8 cellular contexts compared by ENCODE assay signal in the genomic region with DNA sequence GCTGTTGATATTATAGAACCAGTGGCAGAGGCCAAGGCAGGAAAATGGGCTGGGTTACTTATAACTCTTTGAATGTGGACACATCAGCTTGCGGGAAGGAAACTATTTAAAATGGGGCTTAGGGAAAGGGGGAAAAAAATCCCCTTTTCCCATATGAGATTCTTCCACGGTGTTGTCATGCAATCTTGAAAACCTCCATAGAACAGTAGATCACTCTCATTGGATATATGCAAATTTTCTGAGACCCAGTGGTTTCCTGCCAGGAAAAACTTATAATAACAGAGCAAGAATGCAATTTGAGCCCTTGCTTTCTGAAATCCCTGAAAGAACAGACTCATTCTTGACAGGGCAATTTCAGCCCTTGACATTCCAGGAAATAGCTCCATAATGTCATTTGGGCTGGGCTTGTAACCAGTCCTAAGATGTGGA. TPM values are rescaled to one million over a fixed set of nuclear protein-coding genes. Genes with fewer than 3 reads are reported as not detected.
DNase-seq lines count a peak whose midpoint lies in the region; ATAC-seq and TF ChIP-seq lines count a peak whose summit lies in the region.
"Had no signal": no experiment of that assay in that cellular context is flagged by ENCODE, and none has a peak within 500 bp of the region (broad histone marks: within the 10 kb centered on the region; RNA-seq: fewer than 3 reads in every experiment).

No MANE protein-coding gene starts in this region.

- peak overlapping the region; percentile 75; the same call in 1 of the 2 replicates for H3K14ac ChIP-seq in IMR-90 (replicated peaks; ENCODE audit: low read depth, low read length)

- DNase-seq in IMR-90 (peak; percentile 99), mammary epithelial cell (peak; percentile 67), left kidney (ENCODE audit: low read depth, low spot score) (peak; percentile 81), type B pancreatic cell (ENCODE audit: extremely low spot score, unreplicated experiment) (no peak), OCI-LY7 (ENCODE audit: low spot score) (no peak), GM10266 (ENCODE audit: extremely low spot score) (no peak)
- no peak for DNase-seq in stimulated activated CD4-positive, alpha-beta T cell treated with anti-CD3 and anti-CD28 coated beads, Interleukin-2, amount 100 ng/mL, for 48 hours

- peaks cover 0 to 15% of the 10 kb centered on the region in 2 experiments; a peak in 1 of 4 replicates for H3K79me1 ChIP-seq in IMR-90 (ENCODE audit: low read depth in 1 of 2, low read length in 2 of 2)

- H3K4ac ChIP-seq in IMR-90 (ENCODE audit: low read depth, low read length), result peak overlapping the region; percentile 87; the same call in 1 of the 2 replicates

- peaks cover 31% of the 10 kb centered on the region for H3K4me1 ChIP-seq in IMR-90 (ENCODE audit: control insufficient read depth, insufficient read depth, low read length)
- peaks cover 25% of the 10 kb centered on the region for H3K4me1 ChIP-seq in mammary epithelial cell (ENCODE audit: insufficient read depth, low read length)
- H3K4me1 ChIP-seq in OCI-LY7 (ENCODE audit: insufficient read depth, low read length, poor library complexity, severe bottlenecking), result no peaks in the 10 kb centered on the region

- peak overlapping the region; percentile 64 for H3K27ac Mint-ChIP-seq in type B pancreatic cell

- H3K79me2 ChIP-seq in mammary epithelial cell (ENCODE audit: insufficient read depth, low read length) (no peaks in the 10 kb centered on the region), OCI-LY7 (ENCODE audit: insufficient read depth, low read depth, low read length) (no peaks in the 10 kb centered on the region)

- no peaks in the 10 kb centered on the region for H4K20me1 ChIP-seq in IMR-90 (ENCODE audit: insufficient read depth, low read length)
- H4K20me1 ChIP-seq in mammary epithelial cell (ENCODE audit: insufficient read depth, low read length), result no peaks in the 10 kb centered on the region
- no peaks in the 10 kb centered on the region for H4K20me1 ChIP-seq in OCI-LY7 (ENCODE audit: insufficient read depth, low read length)

- dilution Hi-C loops in IMR-90 (cut with HindIII; ENCODE audit: low sequenced_read_pairs, unreplicated experiment), result no loop called here
- dilution Hi-C loops in mammary epithelial cell (cut with HindIII; ENCODE audit: low sequenced_read_pairs), result no loop called here

- peaks cover 19% of the 10 kb centered on the region for H3K9me1 ChIP-seq in IMR-90 (ENCODE audit: insufficient read depth, low read length)

- no peak overlapping the region; the same call in 1 of the 2 replicates for H4K5ac ChIP-seq in IMR-90 (ENCODE audit: low read depth, low read length)

- peak overlapping the region; percentile 71; the same call in 1 of the 2 replicates for H3K23ac ChIP-seq in IMR-90 (ENCODE audit: low read depth, low read length)

- H2BK120ac ChIP-seq in IMR-90 (ENCODE audit: low read depth, low read length), result peak overlapping the region; percentile 94

- H3K9me2 ChIP-seq in OCI-LY7 (ENCODE audit: insufficient read depth, low read length), result no peaks in the 10 kb centered on the region

- POLR2A ChIA-PET in IMR-90 (lab: Charles Lee; ENCODE audit: unreplicated experiment), result interaction anchor here (0.8 to 1.3 kb wide), 2 partner anchors 101 to 164 kb away, joined by 3 to 10 read pairs; no protein-coding TSS in a partner anchor
- POLR2A ChIA-PET in OCI-LY7 (lab: Charles Lee), result no interaction called here

- H3K36me3 Mint-ChIP-seq in type B pancreatic cell, result no peaks in the 10 kb centered on the region

- BruUV-seq in IMR-90 (replicated peaks; lab: Mats Ljungman, UMichigan), result no TSS peak
- no TSS peak for BruUV-seq in mammary epithelial cell (replicated peaks; lab: Mats Ljungman, UMichigan)
- no TSS peak for BruUV-seq in OCI-LY7 (replicated peaks; lab: Mats Ljungman, UMichigan)

- H3K4me1 Mint-ChIP-seq in type B pancreatic cell (ENCODE audit: unreplicated experiment), result peaks cover 43% of the 10 kb centered on the region
- H3K4me1 Mint-ChIP-seq: central memory CD8-positive, alpha-beta T cell had no signal

- H3K9me3 Mint-ChIP-seq in type B pancreatic cell, result no peaks in the 10 kb centered on the region
- H3K9me3 Mint-ChIP-seq: central memory CD8-positive, alpha-beta T cell had no signal

- TF ChIP-seq RAD21 in IMR-90 (IDR thresholded peaks at IDR 0.05; ENCODE audit: low read length), result 0 out of 2 replicates have a peak, but pooled peaks have one; percentile 3

- in situ Hi-C loops in IMR-90 (cut with MboI; ENCODE audit: low sequenced_read_pairs) (no loop called here), mammary epithelial cell (cut with MboI; ENCODE audit: low sequenced_read_pairs in 2 of 2) (no loop called here)

- peak overlapping the region; percentile 87 for H4K91ac ChIP-seq in IMR-90 (ENCODE audit: insufficient read depth, low read depth, low read length)

- peak overlapping the region; percentile 42 for H3K4me3 Mint-ChIP-seq in type B pancreatic cell
- H3K4me3 Mint-ChIP-seq: central memory CD8-positive, alpha-beta T cell had no signal

- no peak overlapping the region for H2AFZ ChIP-seq in IMR-90 (replicated peaks; ENCODE audit: low read length, poor library complexity)
- H2AFZ ChIP-seq in mammary epithelial cell (ENCODE audit: low read depth, low read length), result peak overlapping the region; percentile 56
- H2AFZ ChIP-seq in OCI-LY7 (ENCODE audit: low read length), result no peak overlapping the region

- CTCF ChIA-PET in IMR-90 (lab: Yijun Ruan, JAX) (no interaction called here), mammary epithelial cell (lab: Charles Lee; ENCODE audit: low non-redundant PET) (no interaction called here), OCI-LY7 (lab: Charles Lee; ENCODE audit: unreplicated experiment) (no interaction called here)

- peak overlapping the region; percentile 17; the same call in 1 of the 2 replicates for H3K4me2 ChIP-seq in IMR-90 (ENCODE audit: low read depth, low read length)
- H3K4me2 ChIP-seq in mammary epithelial cell (ENCODE audit: insufficient read depth, low read depth, low read length), result peak overlapping the region; percentile 21
- no peak overlapping the region for H3K4me2 ChIP-seq in OCI-LY7 (ENCODE audit: low read length)

- peak overlapping the region; percentile 72 to 75; a peak in 3 of 4 replicates for H4K8ac ChIP-seq in IMR-90 (ENCODE audit: low read depth in 2 of 2, low read length in 2 of 2)

- H3K27me3 ChIP-seq in IMR-90 (ENCODE audit: control insufficient read depth, insufficient read depth, low read length) (no peaks in the 10 kb centered on the region), mammary epithelial cell (ENCODE audit: insufficient read depth, low read length) (no peaks in the 10 kb centered on the region)

- peak overlapping the region; percentile 97 for H2BK5ac ChIP-seq in IMR-90 (ENCODE audit: low read depth, low read length, poor library complexity, severe bottlenecking)

- peak overlapping the region; percentile 64 for H3K56ac ChIP-seq in IMR-90 (ENCODE audit: extremely low read depth, insufficient read depth, low read length)

- no peak overlapping the region for H2AK5ac ChIP-seq in IMR-90 (ENCODE audit: low read depth, low read length)

- H3K4me3 ChIP-seq in IMR-90 (ENCODE audit: insufficient read depth, low read depth, low read length), result no peak overlapping the region
- H3K4me3 ChIP-seq in mammary epithelial cell (replicated peaks in 1 of 3; ENCODE audit: insufficient read depth in 1 of 3, low read depth in 2 of 3, low read length in 3 of 3), result no peak overlapping the region
- no peak overlapping the region for H3K4me3 ChIP-seq in OCI-LY7 (ENCODE audit: low read depth, low read length, poor library complexity, severe bottlenecking)

- H3K9me3 ChIP-seq in IMR-90 (ENCODE audit: control insufficient read depth, insufficient read depth, low read length) (no peaks in the 10 kb centered on the region), mammary epithelial cell (replicated peaks; ENCODE audit: insufficient read depth, low read length) (no peaks in the 10 kb centered on the region), OCI-LY7 (ENCODE audit: low read length) (no peaks in the 10 kb centered on the region)

- peak overlapping the region; percentile 94 for H2BK20ac ChIP-seq in IMR-90 (ENCODE audit: low read depth, low read length)

- peak; percentile 68; the same call in 1 of the 2 replicates for TF ChIP-seq POLR2A in IMR-90 (IDR thresholded peaks at IDR 0.05; ENCODE audit: low read depth, low read length)

- no peaks in the 10 kb centered on the region for H3K36me3 ChIP-seq in IMR-90 (ENCODE audit: control insufficient read depth, insufficient read depth, low read length)
- no peaks in the 10 kb centered on the region for H3K36me3 ChIP-seq in mammary epithelial cell (ENCODE audit: insufficient read depth, low read length)
- no peaks in the 10 kb centered on the region for H3K36me3 ChIP-seq in OCI-LY7 (ENCODE audit: insufficient read depth, low read length)

- intact Hi-C loops in IMR-90 (cut with micrococcal nuclease) (loop anchor here (1.0 kb wide), 2 partner anchors 36 to 166 kb away; no protein-coding TSS in a partner anchor), mammary epithelial cell (cut with micrococcal nuclease) (loop anchor here (10.0 kb wide), 1 partner anchor 161 kb away; a partner anchor contains a TSS), OCI-LY7 (cut with micrococcal nuclease; ENCODE audit: unreplicated experiment) (no loop called here)

- peak overlapping the region; percentile 67 for H2BK15ac ChIP-seq in IMR-90 (ENCODE audit: low read depth, low read length)

- peak; percentile 89 for ATAC-seq in IMR-90 (ENCODE audit: low read depth)

- no peak overlapping the region for H3K9ac ChIP-seq in IMR-90 (ENCODE audit: low read depth, low read length)
- H3K9ac ChIP-seq in mammary epithelial cell (ENCODE audit: insufficient read depth, low read length), result peak overlapping the region; percentile 37

- TF ChIP-seq CTCF in IMR-90 (conservative IDR thresholded peaks at IDR 0.05; ENCODE audit: low read depth, low read length) (no peak), mammary epithelial cell (conservative IDR thresholded peaks at IDR 0.05 in 1 of 2, IDR thresholded peaks at IDR 0.05 in 1 of 2; ENCODE audit: extremely low read depth in 1 of 2, insufficient read depth in 1 of 2, low read depth in 1 of 2, low read length in 2 of 2) (no peak), type B pancreatic cell (conservative IDR thresholded peaks at IDR 0.05) (no peak), OCI-LY7 (conservative IDR thresholded peaks at IDR 0.05; ENCODE audit: low read length) (no peak), GM10266 (IDR thresholded peaks at IDR 0.05; ENCODE audit: control insufficient read depth, insufficient read depth, low read depth, missing control alignments) (no peak)

- H2AK9ac ChIP-seq in IMR-90 (replicated peaks; ENCODE audit: low read depth, low read length, poor library complexity), result no peak overlapping the region

- H3K18ac ChIP-seq in IMR-90 (ENCODE audit: low read depth, low read length), result peak overlapping the region; percentile 81; the same call in 1 of the 2 replicates

- H3K27ac ChIP-seq in IMR-90 (ENCODE audit: insufficient read depth, low read length), result peak overlapping the region; percentile 85; the same call in 1 of the 2 replicates
- H3K27ac ChIP-seq in mammary epithelial cell (ENCODE audit: insufficient read depth, low read depth, low read length), result peak overlapping the region; percentile 56
- H3K27ac ChIP-seq in OCI-LY7 (ENCODE audit: low read depth, low read length, poor library complexity, severe bottlenecking), result no peak overlapping the region

- WGBS in IMR-90 (ENCODE audit: extremely low coverage in 2 of 2, insufficient read length in 1 of 2), 2 experiments, result no CpG with 5 or more reads among the region's 2 CpGs
- 32% methylated on average over 2 of the region's 2 CpGs for WGBS in mammary epithelial cell (ENCODE audit: low coverage, missing lambda C conversion rate)

- H3K27me3 Mint-ChIP-seq in type B pancreatic cell, result no peaks in the 10 kb centered on the region

RNA-seq across cellular contexts. Expression of a gene that starts 31.1 kb away (rescaled TPM):
- total RNA-seq in IMR-90 (2012; rRNA removed) (not detected in 2 replicates), mammary epithelial cell (not detected), type B pancreatic cell (ENCODE audit: low replicate concordance) (not detected in 2 replicates), OCI-LY7 (2022) (not detected in 2 replicates)
- polyA plus RNA-seq in IMR-90 (2012; rRNA removed) (not detected in 2 replicates), mammary epithelial cell (not detected)
- polyA plus RNA-seq in IMR-90 (2012; cell fraction: cytosol; rRNA removed), result not detected in 2 replicates
- not detected in 2 replicates for polyA plus RNA-seq in IMR-90 (2012; cell fraction: nucleus; rRNA removed; ENCODE audit: low replicate concordance)
- polyA minus RNA-seq in mammary epithelial cell, result not detected
- total RNA-seq in OCI-LY7 (2014; rRNA removed; shearing (Covaris generic)), result not detected in 2 replicates

Comparison
In these comparisons a context has a peak if more than half of its experiments do, and no peak if none do; other contexts are left out.
1. DNase-seq: peak in IMR-90 (single experiment), mammary epithelial cell (single experiment) and left kidney (single experiment); none in type B pancreatic cell (single experiment), OCI-LY7 (single experiment), GM10266 (single experiment) and stimulated activated CD4-positive, alpha-beta T cell treated with anti-CD3 and anti-CD28 coated beads, Interleukin-2, amount 100 ng/mL, for 48 hours (0 of 2).